Comparison of ENCODE assay signal across 1 cellular context in the genomic region with DNA sequence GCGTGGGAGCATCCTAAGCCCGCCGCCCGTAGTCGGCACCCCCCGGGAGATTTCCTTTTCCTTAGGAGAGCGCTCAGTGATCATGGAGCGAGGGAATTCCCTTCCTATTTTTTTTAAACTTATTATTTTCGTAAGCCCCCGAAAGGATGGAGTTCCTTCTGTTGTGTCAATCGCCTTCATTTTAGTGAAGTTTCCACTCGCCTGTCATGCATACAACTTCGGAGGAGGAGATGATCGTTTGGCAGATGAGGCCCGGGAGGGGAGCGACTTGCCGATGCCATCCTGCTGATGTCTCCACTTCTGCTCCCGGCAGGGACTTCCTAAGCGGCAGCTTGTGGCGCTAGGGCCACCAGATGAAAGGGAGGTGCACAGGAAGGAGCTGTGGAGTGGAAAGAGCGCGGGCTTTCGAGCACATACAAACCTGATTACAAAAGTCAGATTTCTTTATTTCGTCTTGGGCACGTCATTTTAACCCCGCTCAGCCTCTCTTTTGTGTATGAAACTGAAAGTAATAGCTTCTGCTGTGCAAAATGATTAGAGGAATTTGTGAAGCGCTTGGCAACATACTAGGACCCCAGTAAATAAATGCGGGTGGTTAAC.
TF ChIP-seq lines count a peak whose summit lies in the region.

A gene with protein sequence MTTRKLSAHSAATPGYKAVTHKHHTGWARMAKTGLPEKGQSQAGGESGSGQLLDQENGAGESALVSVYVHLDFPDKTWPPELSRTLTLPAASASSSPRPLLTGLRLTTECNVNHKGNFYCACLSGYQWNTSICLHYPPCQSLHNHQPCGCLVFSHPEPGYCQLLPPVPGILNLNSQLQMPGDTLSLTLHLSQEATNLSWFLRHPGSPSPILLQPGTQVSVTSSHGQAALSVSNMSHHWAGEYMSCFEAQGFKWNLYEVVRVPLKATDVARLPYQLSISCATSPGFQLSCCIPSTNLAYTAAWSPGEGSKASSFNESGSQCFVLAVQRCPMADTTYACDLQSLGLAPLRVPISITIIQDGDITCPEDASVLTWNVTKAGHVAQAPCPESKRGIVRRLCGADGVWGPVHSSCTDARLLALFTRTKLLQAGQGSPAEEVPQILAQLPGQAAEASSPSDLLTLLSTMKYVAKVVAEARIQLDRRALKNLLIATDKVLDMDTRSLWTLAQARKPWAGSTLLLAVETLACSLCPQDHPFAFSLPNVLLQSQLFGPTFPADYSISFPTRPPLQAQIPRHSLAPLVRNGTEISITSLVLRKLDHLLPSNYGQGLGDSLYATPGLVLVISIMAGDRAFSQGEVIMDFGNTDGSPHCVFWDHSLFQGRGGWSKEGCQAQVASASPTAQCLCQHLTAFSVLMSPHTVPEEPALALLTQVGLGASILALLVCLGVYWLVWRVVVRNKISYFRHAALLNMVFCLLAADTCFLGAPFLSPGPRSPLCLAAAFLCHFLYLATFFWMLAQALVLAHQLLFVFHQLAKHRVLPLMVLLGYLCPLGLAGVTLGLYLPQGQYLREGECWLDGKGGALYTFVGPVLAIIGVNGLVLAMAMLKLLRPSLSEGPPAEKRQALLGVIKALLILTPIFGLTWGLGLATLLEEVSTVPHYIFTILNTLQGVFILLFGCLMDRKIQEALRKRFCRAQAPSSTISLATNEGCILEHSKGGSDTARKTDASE (minus strand): TSS at position 336 of the 600 bp plus-strand sequence. CDS start 555 bp downstream, outside the sequence.

TF ChIP-seq in HepG2, 621 proteins besides CTCF, POLR2A, EP300 and RAD21 (continued from another document and continues in another):
- TF ChIP-seq, protein P1, sequence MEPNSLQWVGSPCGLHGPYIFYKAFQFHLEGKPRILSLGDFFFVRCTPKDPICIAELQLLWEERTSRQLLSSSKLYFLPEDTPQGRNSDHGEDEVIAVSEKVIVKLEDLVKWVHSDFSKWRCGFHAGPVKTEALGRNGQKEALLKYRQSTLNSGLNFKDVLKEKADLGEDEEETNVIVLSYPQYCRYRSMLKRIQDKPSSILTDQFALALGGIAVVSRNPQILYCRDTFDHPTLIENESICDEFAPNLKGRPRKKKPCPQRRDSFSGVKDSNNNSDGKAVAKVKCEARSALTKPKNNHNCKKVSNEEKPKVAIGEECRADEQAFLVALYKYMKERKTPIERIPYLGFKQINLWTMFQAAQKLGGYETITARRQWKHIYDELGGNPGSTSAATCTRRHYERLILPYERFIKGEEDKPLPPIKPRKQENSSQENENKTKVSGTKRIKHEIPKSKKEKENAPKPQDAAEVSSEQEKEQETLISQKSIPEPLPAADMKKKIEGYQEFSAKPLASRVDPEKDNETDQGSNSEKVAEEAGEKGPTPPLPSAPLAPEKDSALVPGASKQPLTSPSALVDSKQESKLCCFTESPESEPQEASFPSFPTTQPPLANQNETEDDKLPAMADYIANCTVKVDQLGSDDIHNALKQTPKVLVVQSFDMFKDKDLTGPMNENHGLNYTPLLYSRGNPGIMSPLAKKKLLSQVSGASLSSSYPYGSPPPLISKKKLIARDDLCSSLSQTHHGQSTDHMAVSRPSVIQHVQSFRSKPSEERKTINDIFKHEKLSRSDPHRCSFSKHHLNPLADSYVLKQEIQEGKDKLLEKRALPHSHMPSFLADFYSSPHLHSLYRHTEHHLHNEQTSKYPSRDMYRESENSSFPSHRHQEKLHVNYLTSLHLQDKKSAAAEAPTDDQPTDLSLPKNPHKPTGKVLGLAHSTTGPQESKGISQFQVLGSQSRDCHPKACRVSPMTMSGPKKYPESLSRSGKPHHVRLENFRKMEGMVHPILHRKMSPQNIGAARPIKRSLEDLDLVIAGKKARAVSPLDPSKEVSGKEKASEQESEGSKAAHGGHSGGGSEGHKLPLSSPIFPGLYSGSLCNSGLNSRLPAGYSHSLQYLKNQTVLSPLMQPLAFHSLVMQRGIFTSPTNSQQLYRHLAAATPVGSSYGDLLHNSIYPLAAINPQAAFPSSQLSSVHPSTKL (CRISPR knock-in tag; IDR thresholded peaks at IDR 0.05) = no peak
- TF ChIP-seq, protein P2, sequence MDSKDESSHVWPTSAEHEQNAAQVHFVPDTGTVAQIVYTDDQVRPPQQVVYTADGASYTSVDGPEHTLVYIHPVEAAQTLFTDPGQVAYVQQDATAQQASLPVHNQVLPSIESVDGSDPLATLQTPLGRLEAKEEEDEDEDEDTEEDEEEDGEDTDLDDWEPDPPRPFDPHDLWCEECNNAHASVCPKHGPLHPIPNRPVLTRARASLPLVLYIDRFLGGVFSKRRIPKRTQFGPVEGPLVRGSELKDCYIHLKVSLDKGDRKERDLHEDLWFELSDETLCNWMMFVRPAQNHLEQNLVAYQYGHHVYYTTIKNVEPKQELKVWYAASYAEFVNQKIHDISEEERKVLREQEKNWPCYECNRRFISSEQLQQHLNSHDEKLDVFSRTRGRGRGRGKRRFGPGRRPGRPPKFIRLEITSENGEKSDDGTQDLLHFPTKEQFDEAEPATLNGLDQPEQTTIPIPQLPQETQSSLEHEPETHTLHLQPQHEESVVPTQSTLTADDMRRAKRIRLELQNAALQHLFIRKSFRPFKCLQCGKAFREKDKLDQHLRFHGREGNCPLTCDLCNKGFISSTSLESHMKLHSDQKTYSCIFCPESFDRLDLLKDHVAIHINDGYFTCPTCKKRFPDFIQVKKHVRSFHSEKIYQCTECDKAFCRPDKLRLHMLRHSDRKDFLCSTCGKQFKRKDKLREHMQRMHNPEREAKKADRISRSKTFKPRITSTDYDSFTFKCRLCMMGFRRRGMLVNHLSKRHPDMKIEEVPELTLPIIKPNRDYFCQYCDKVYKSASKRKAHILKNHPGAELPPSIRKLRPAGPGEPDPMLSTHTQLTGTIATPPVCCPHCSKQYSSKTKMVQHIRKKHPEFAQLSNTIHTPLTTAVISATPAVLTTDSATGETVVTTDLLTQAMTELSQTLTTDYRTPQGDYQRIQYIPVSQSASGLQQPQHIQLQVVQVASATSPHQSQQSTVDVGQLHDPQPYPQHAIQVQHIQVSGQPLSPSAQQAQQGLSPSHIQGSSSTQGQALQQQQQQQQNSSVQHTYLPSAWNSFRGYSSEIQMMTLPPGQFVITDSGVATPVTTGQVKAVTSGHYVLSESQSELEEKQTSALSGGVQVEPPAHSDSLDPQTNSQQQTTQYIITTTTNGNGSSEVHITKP (CRISPR knock-in tag; IDR thresholded peaks at IDR 0.05; ENCODE audit: low read depth) = no peak
- no peak for TF ChIP-seq ZNF44 (CRISPR knock-in tag; IDR thresholded peaks at IDR 0.05)
- TF ChIP-seq, protein P3, sequence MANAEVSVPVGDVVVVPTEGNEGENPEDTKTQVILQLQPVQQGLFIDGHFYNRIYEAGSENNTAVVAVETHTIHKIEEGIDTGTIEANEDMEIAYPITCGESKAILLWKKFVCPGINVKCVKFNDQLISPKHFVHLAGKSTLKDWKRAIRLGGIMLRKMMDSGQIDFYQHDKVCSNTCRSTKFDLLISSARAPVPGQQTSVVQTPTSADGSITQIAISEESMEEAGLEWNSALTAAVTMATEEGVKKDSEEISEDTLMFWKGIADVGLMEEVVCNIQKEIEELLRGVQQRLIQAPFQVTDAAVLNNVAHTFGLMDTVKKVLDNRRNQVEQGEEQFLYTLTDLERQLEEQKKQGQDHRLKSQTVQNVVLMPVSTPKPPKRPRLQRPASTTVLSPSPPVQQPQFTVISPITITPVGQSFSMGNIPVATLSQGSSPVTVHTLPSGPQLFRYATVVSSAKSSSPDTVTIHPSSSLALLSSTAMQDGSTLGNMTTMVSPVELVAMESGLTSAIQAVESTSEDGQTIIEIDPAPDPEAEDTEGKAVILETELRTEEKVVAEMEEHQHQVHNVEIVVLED (CRISPR knock-in tag; IDR thresholded peaks at IDR 0.05; ENCODE audit: borderline replicate concordance) = no peak
- no peak for TF ChIP-seq MAFF (IDR thresholded peaks at IDR 0.05; ENCODE audit: low read depth, low read length)
- TF ChIP-seq ZNF878 (CRISPR knock-in tag; IDR thresholded peaks at IDR 0.05) = 0 out of 2 replicates have a peak, but pooled peaks have one; percentile 70
- TF ChIP-seq MIER2 (CRISPR knock-in tag; IDR thresholded peaks at IDR 0.05) = 0 out of 2 replicates have a peak, but pooled peaks have one; percentile 18
- TF ChIP-seq ZC3H4 (CRISPR knock-in tag; IDR thresholded peaks at IDR 0.05; ENCODE audit: borderline replicate concordance) = peak; percentile 60; the same call in 1 of the 2 replicates
- no peak for TF ChIP-seq ZNF143 (CRISPR knock-in tag; IDR thresholded peaks at IDR 0.05)
- TF ChIP-seq ZSCAN30 (CRISPR knock-in tag; IDR thresholded peaks at IDR 0.05) = 0 out of 2 replicates have a peak, but pooled peaks have one; percentile 76
- TF ChIP-seq, protein P4, sequence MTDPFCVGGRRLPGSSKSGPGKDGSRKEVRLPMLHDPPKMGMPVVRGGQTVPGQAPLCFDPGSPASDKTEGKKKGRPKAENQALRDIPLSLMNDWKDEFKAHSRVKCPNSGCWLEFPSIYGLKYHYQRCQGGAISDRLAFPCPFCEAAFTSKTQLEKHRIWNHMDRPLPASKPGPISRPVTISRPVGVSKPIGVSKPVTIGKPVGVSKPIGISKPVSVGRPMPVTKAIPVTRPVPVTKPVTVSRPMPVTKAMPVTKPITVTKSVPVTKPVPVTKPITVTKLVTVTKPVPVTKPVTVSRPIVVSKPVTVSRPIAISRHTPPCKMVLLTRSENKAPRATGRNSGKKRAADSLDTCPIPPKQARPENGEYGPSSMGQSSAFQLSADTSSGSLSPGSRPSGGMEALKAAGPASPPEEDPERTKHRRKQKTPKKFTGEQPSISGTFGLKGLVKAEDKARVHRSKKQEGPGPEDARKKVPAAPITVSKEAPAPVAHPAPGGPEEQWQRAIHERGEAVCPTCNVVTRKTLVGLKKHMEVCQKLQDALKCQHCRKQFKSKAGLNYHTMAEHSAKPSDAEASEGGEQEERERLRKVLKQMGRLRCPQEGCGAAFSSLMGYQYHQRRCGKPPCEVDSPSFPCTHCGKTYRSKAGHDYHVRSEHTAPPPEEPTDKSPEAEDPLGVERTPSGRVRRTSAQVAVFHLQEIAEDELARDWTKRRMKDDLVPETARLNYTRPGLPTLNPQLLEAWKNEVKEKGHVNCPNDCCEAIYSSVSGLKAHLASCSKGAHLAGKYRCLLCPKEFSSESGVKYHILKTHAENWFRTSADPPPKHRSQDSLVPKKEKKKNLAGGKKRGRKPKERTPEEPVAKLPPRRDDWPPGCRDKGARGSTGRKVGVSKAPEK (CRISPR knock-in tag; IDR thresholded peaks at IDR 0.05; ENCODE audit: borderline replicate concordance) = 0 out of 2 replicates have a peak, but pooled peaks have one; percentile 69
- TF ChIP-seq ZNF737 (CRISPR knock-in tag; IDR thresholded peaks at IDR 0.05; ENCODE audit: borderline replicate concordance) = no peak
- no peak for TF ChIP-seq NONO (IDR thresholded peaks at IDR 0.05)
- no peak for TF ChIP-seq NONO (CRISPR knock-in tag; conservative IDR thresholded peaks at IDR 0.05)
- TF ChIP-seq, protein P5, sequence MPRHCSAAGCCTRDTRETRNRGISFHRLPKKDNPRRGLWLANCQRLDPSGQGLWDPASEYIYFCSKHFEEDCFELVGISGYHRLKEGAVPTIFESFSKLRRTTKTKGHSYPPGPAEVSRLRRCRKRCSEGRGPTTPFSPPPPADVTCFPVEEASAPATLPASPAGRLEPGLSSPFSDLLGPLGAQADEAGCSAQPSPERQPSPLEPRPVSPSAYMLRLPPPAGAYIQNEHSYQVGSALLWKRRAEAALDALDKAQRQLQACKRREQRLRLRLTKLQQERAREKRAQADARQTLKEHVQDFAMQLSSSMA (CRISPR knock-in tag; IDR thresholded peaks at IDR 0.05) = no peak
- TF ChIP-seq NFYC (CRISPR knock-in tag; IDR thresholded peaks at IDR 0.05) = no peak
- no peak for TF ChIP-seq FOSL1 (CRISPR knock-in tag; IDR thresholded peaks at IDR 0.05; ENCODE audit: borderline replicate concordance)
- TF ChIP-seq, protein P6, sequence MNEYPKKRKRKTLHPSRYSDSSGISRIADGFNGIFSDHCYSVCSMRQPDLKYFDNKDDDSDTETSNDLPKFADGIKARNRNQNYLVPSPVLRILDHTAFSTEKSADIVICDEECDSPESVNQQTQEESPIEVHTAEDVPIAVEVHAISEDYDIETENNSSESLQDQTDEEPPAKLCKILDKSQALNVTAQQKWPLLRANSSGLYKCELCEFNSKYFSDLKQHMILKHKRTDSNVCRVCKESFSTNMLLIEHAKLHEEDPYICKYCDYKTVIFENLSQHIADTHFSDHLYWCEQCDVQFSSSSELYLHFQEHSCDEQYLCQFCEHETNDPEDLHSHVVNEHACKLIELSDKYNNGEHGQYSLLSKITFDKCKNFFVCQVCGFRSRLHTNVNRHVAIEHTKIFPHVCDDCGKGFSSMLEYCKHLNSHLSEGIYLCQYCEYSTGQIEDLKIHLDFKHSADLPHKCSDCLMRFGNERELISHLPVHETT (CRISPR knock-in tag; conservative IDR thresholded peaks at IDR 0.05) = no peak
- TF ChIP-seq ZNF652 (CRISPR knock-in tag; IDR thresholded peaks at IDR 0.05; ENCODE audit: borderline replicate concordance, low read depth) = no peak
- TF ChIP-seq, protein P7, sequence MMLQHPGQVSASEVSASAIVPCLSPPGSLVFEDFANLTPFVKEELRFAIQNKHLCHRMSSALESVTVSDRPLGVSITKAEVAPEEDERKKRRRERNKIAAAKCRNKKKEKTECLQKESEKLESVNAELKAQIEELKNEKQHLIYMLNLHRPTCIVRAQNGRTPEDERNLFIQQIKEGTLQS (CRISPR knock-in tag; IDR thresholded peaks at IDR 0.05) = no peak
- TF ChIP-seq XBP1 (CRISPR knock-in tag; IDR thresholded peaks at IDR 0.05) = no peak
- no peak for TF ChIP-seq ZNF430 (CRISPR knock-in tag; IDR thresholded peaks at IDR 0.05)
- no peak for TF ChIP-seq ATF7 (IDR thresholded peaks at IDR 0.05)
- no peak for TF ChIP-seq ATF7 (CRISPR knock-in tag; IDR thresholded peaks at IDR 0.05)
- TF ChIP-seq ZNF616 (CRISPR knock-in tag; IDR thresholded peaks at IDR 0.05; ENCODE audit: low read depth) = no peak
- no peak for TF ChIP-seq HNRNPH1 (optimal IDR thresholded peaks at IDR 0.05; ENCODE audit: low read depth, low read length)
- TF ChIP-seq, protein P8, sequence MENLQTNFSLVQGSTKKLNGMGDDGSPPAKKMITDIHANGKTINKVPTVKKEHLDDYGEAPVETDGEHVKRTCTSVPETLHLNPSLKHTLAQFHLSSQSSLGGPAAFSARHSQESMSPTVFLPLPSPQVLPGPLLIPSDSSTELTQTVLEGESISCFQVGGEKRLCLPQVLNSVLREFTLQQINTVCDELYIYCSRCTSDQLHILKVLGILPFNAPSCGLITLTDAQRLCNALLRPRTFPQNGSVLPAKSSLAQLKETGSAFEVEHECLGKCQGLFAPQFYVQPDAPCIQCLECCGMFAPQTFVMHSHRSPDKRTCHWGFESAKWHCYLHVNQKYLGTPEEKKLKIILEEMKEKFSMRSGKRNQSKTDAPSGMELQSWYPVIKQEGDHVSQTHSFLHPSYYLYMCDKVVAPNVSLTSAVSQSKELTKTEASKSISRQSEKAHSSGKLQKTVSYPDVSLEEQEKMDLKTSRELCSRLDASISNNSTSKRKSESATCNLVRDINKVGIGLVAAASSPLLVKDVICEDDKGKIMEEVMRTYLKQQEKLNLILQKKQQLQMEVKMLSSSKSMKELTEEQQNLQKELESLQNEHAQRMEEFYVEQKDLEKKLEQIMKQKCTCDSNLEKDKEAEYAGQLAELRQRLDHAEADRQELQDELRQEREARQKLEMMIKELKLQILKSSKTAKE (CRISPR knock-in tag; IDR thresholded peaks at IDR 0.05; ENCODE audit: borderline replicate concordance) = 0 out of 2 replicates have a peak, but pooled peaks have one; percentile 20
- no peak for TF ChIP-seq SRF (IDR thresholded peaks at IDR 0.05; ENCODE audit: low read depth, low read length)
- no peak for TF ChIP-seq ZBTB7A (CRISPR knock-in tag; IDR thresholded peaks at IDR 0.05)
